ENCODE assay signal across 1 cellular context in genomic region chr7:17144313-17144712, GRCh38.
TF ChIP-seq lines count a peak whose summit lies in the region.

No MANE protein-coding gene starts in this region.

TF ChIP-seq in WTC11, 78 proteins besides CTCF, POLR2A, EP300 and RAD21 (continued from another document):
- TF ChIP-seq ZNF512 (CRISPR knock-in tag; IDR thresholded peaks at IDR 0.05; ENCODE audit: borderline replicate concordance) (no peak), ATF1 (CRISPR knock-in tag; IDR thresholded peaks at IDR 0.05) (no peak), ATF6 (CRISPR knock-in tag; IDR thresholded peaks at IDR 0.05) (no peak)
